In genomic region chr15:100760357-100760903, GRCh38 we compare ENCODE assay signal across 20 cellular contexts.
DNase-seq lines count a peak whose midpoint lies in the region; ATAC-seq and TF ChIP-seq lines count a peak whose summit lies in the region.
"Had no signal": no experiment of that assay in that cellular context is flagged by ENCODE, and none has a peak within 500 bp of the region (broad histone marks: within the 10 kb centered on the region; RNA-seq: fewer than 3 reads in every experiment).

No MANE protein-coding gene starts in this region.

- H2AFZ ChIP-seq in mammary epithelial cell (ENCODE audit: low read depth, low read length) = no peak overlapping the region

- ATAC-seq in GM21576 (IDR thresholded peaks at IDR 0.05; ENCODE audit: unreplicated experiment) (no peak), GM21825 (IDR thresholded peaks at IDR 0.05; ENCODE audit: unreplicated experiment) (no peak)

- no peak overlapping the region for H3K4me2 ChIP-seq in mammary epithelial cell (ENCODE audit: insufficient read depth, low read depth, low read length)

- BruUV-seq in mammary epithelial cell (replicated peaks; lab: Mats Ljungman, UMichigan) = no TSS peak

- dilution Hi-C loops in mammary epithelial cell (cut with HindIII; ENCODE audit: low sequenced_read_pairs) = loop anchor here (5.0 kb wide), 2 partner anchors 33 to 52 kb away; no protein-coding TSS in a partner anchor

- no peak overlapping the region for H3K4me3 ChIP-seq in breast epithelium
- H3K4me3 ChIP-seq in mammary epithelial cell (replicated peaks in 1 of 3; ENCODE audit: insufficient read depth in 1 of 3, low read depth in 2 of 3, low read length in 3 of 3) = no peak overlapping the region
- no peak overlapping the region for H3K4me3 ChIP-seq in uterus
- H3K4me3 ChIP-seq: ascending aorta, lower lobe of right lung, MG63, SK-N-MC, suprapubic skin had no signal

- H3K79me2 ChIP-seq in mammary epithelial cell (ENCODE audit: insufficient read depth, low read length) = no peaks in the 10 kb centered on the region

- no peak for DNase-seq in breast epithelium (ENCODE audit: low spot score in 2 of 2)
- DNase-seq in mammary epithelial cell = no peak
- peak; percentile 33 for DNase-seq in SW480 (ENCODE audit: low spot score)
- peak; percentile 4 for DNase-seq in kidney tubule cell (ENCODE audit: low spot score)
- no peak for DNase-seq in uterus
- no peak for DNase-seq in stimulated activated CD4-positive, alpha-beta T cell treated with anti-CD3 and anti-CD28 coated beads, Interleukin-4, amount 100 ng/mL, for 24 hours
- DNase-seq: activated CD8-positive, alpha-beta T cell treated with anti-CD3 and anti-CD28 coated beads for 36 hours; activated naive CD8-positive, alpha-beta T cell treated with anti-CD3 and anti-CD28 coated beads for 36 hours; KBM-7; lower lobe of right lung; NCI-H1436; NCI-H2081 treated with DMSO at 0.1 percent for 48 hours; NCI-H345; stimulated activated naive CD4-positive, alpha-beta T cell had no signal

- no peak for TF ChIP-seq CTCF in breast epithelium (IDR thresholded peaks at IDR 0.05)
- no peak for TF ChIP-seq CTCF in mammary epithelial cell (conservative IDR thresholded peaks at IDR 0.05 in 1 of 2, IDR thresholded peaks at IDR 0.05 in 1 of 2; ENCODE audit: extremely low read depth in 1 of 2, insufficient read depth in 1 of 2, low read depth in 1 of 2, low read length in 2 of 2)
- no peak for TF ChIP-seq CTCF in uterus (IDR thresholded peaks at IDR 0.05)

- H4K20me1 ChIP-seq in mammary epithelial cell (ENCODE audit: insufficient read depth, low read length) = no peaks in the 10 kb centered on the region

- H3K9me3 ChIP-seq in breast epithelium (no peaks in the 10 kb centered on the region), mammary epithelial cell (replicated peaks; ENCODE audit: insufficient read depth, low read length) (no peaks in the 10 kb centered on the region), uterus (no peaks in the 10 kb centered on the region)
- H3K9me3 ChIP-seq: ascending aorta, lower lobe of right lung, suprapubic skin had no signal

- WGBS in mammary epithelial cell (ENCODE audit: low coverage, missing lambda C conversion rate) = 94% methylated on average over 6 of the region's 6 CpGs

- H3K4me1 ChIP-seq in breast epithelium = peaks cover 0 to 5% of the 10 kb centered on the region in 2 donors
- H3K4me1 ChIP-seq in mammary epithelial cell (ENCODE audit: insufficient read depth, low read length) = peaks cover 7% of the 10 kb centered on the region
- H3K4me1 ChIP-seq in uterus = no peaks in the 10 kb centered on the region
- H3K4me1 ChIP-seq: ascending aorta, lower lobe of right lung had no signal

- CTCF ChIA-PET in mammary epithelial cell (lab: Charles Lee; ENCODE audit: low non-redundant PET) = no interaction called here

- H3K27me3 ChIP-seq in breast epithelium (no peaks in the 10 kb centered on the region), mammary epithelial cell (ENCODE audit: insufficient read depth, low read length) (no peaks in the 10 kb centered on the region), uterus (no peaks in the 10 kb centered on the region)
- H3K27me3 ChIP-seq: ascending aorta, MG63, suprapubic skin had no signal

- H3K9ac ChIP-seq in mammary epithelial cell (ENCODE audit: insufficient read depth, low read length) = no peak overlapping the region

- H3K36me3 ChIP-seq in breast epithelium (no peaks in the 10 kb centered on the region), mammary epithelial cell (ENCODE audit: insufficient read depth, low read length) (no peaks in the 10 kb centered on the region), uterus (no peaks in the 10 kb centered on the region)
- H3K36me3 ChIP-seq: ascending aorta, lower lobe of right lung, MG63, suprapubic skin had no signal

- in situ Hi-C loops in mammary epithelial cell (cut with MboI; ENCODE audit: low sequenced_read_pairs in 2 of 2) = no loop called here

- peak overlapping the region; percentile 6 to 62 for H3K27ac ChIP-seq in breast epithelium
- H3K27ac ChIP-seq in mammary epithelial cell (ENCODE audit: insufficient read depth, low read depth, low read length) = no peak overlapping the region
- H3K27ac ChIP-seq in uterus = peak overlapping the region; percentile 60 to 75
- H3K27ac ChIP-seq: ascending aorta, lower lobe of right lung, SK-N-MC, suprapubic skin had no signal

- intact Hi-C loops in breast epithelium (cut with DNase I; ENCODE audit: low total_unique reads) (no loop called here), mammary epithelial cell (cut with micrococcal nuclease) (no loop called here), uterus (cut with DNase I; ENCODE audit: low total_unique reads) (no loop called here)

- no peak for TF ChIP-seq POLR2A in breast epithelium (IDR thresholded peaks at IDR 0.05)
- no peak for TF ChIP-seq POLR2A in uterus (IDR thresholded peaks at IDR 0.05)

Comparison
In these comparisons a context has a peak if more than half of its experiments do, and no peak if none do; other contexts are left out.
1. DNase-seq: peak in SW480 (single experiment) and kidney tubule cell (single experiment); none in breast epithelium (0 of 2), mammary epithelial cell (single experiment), uterus (0 of 2) and stimulated activated CD4-positive, alpha-beta T cell treated with anti-CD3 and anti-CD28 coated beads, Interleukin-4, amount 100 ng/mL, for 24 hours (single experiment).